Comparison of ENCODE assay signal across 23 cellular contexts in the genomic region with DNA sequence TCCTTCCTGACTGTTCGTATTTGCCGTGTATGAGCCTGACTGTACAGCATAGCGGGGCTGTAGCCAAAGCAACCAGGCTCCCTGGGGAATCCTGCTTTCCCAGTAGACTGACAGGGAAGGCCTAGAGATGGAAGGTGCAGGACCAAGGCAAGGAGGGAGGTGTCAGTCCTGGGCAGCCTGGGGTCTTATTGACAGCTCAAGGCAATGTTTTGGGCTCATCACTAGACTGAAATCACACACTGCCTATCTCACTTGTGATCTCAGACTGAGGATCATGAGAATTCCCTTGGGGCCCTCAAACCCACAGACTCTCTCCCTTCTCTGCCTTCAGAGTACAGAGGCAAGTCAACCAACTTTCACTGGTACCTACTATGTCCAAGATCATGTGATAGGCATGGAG.
A peak's percentile ranks its signal among the peaks of the same experiment; 100 is the strongest.
DNase-seq lines count a peak whose midpoint lies in the region; ATAC-seq and TF ChIP-seq lines count a peak whose summit lies in the region.
"Had no signal": no experiment of that assay in that cellular context is flagged by ENCODE, and none has a peak within 500 bp of the region (broad histone marks: within the 10 kb centered on the region; RNA-seq: fewer than 3 reads in every experiment).

No MANE protein-coding gene starts in this region.

- no peak for TF ChIP-seq CTCF in glutamatergic neuron (IDR thresholded peaks at IDR 0.05; ENCODE audit: partially characterized antibody, unreplicated experiment)
- TF ChIP-seq CTCF in GM10266 (IDR thresholded peaks at IDR 0.05; ENCODE audit: control insufficient read depth, insufficient read depth, low read depth, missing control alignments): no peak

- H3K27ac Mint-ChIP-seq in glutamatergic neuron (ENCODE audit: unreplicated experiment): peak overlapping the region; percentile 87
- no peak overlapping the region for H3K27ac Mint-ChIP-seq in activated CD4-positive, alpha-beta T cell treated with anti-CD3 and anti-CD28 coated beads, Interleukin-2, amount 10 ng/mL, durations not matched to agents 7 days and 5 days
- H3K27ac Mint-ChIP-seq: activated naive CD4-positive, alpha-beta T cell treated with anti-CD3 and anti-CD28 coated beads, Interleukin-2, amount 50 U/mL, for 72 hours; CD4-positive, alpha-beta memory T cell; immature natural killer cell; natural killer cell treated with Interleukin-12 subunit alpha and Interleukin-12 subunit beta and Interleukin-15 and Interleukin-18, amount 100 ng/mL, for 72 hours had no signal

- POLR2A ChIA-PET in activated CD4-positive, alpha-beta T cell treated with anti-CD3 and anti-CD28 coated beads, Interleukin-2, amount 10 ng/mL, durations not matched to agents 7 days and 5 days (lab: Charles Lee): no interaction called here

- DNase-seq in NCI-H82 (lab: John Stamatoyannopoulos, UW) (peak; percentile 18), NCI-H82 treated with DMSO at 0.1 percent for 48 hours (lab: John Stamatoyannopoulos, UW; ENCODE audit: unreplicated experiment) (no peak), NCI-H2171 (lab: John Stamatoyannopoulos, UW) (peak; percentile 78), glutamatergic neuron (peak; percentile 25), GM10266 (ENCODE audit: extremely low spot score) (no peak), COLO668 (lab: John Stamatoyannopoulos, UW; ENCODE audit: unreplicated experiment) (no peak)
- no peak for DNase-seq in activated CD4-positive, alpha-beta T cell treated with anti-CD3 and anti-CD28 coated beads, Interleukin-2, amount 10 ng/mL, durations not matched to agents 7 days and 5 days
- DNase-seq: activated CD4-positive, alpha-beta T cell treated with anti-CD3 and anti-CD28 coated beads for 4 hours; activated effector memory CD4-positive, alpha-beta T cell treated with Interleukin-2 at 50 U/mL for 16 hours; CD4-positive, alpha-beta memory T cell; EL; immature natural killer cell; Karpas-422; NCI-H226; NCI-H748 treated with DMSO at 0.1 percent for 48 hours; Peyer's patch; SHP77 treated with DMSO at 0.1 percent for 48 hours; stimulated activated naive CD4-positive, alpha-beta T cell; SW 1271; upper lobe of left lung had no signal

- CTCF ChIA-PET in activated CD4-positive, alpha-beta T cell treated with anti-CD3 and anti-CD28 coated beads, Interleukin-2, amount 10 ng/mL, durations not matched to agents 7 days and 5 days (lab: Charles Lee): no interaction called here

- no peaks in the 10 kb centered on the region for H3K36me3 Mint-ChIP-seq in glutamatergic neuron (ENCODE audit: unreplicated experiment)
- H3K36me3 Mint-ChIP-seq in activated CD4-positive, alpha-beta T cell treated with anti-CD3 and anti-CD28 coated beads, Interleukin-2, amount 10 ng/mL, durations not matched to agents 7 days and 5 days (ENCODE audit: low read depth): no peaks in the 10 kb centered on the region
- H3K36me3 Mint-ChIP-seq: activated naive CD4-positive, alpha-beta T cell treated with anti-CD3 and anti-CD28 coated beads, Interleukin-2, amount 50 U/mL, for 72 hours; CD4-positive, alpha-beta memory T cell; immature natural killer cell; natural killer cell treated with Interleukin-12 subunit alpha and Interleukin-12 subunit beta and Interleukin-15 and Interleukin-18, amount 100 ng/mL, for 72 hours had no signal

- no peak overlapping the region for H3K4me3 Mint-ChIP-seq in glutamatergic neuron (ENCODE audit: unreplicated experiment)
- H3K4me3 Mint-ChIP-seq in activated CD4-positive, alpha-beta T cell treated with anti-CD3 and anti-CD28 coated beads, Interleukin-2, amount 10 ng/mL, durations not matched to agents 7 days and 5 days: no peak overlapping the region
- H3K4me3 Mint-ChIP-seq: CD4-positive, alpha-beta memory T cell; immature natural killer cell; natural killer cell treated with Interleukin-12 subunit alpha and Interleukin-12 subunit beta and Interleukin-15 and Interleukin-18, amount 100 ng/mL, for 72 hours had no signal

- H3K9me3 Mint-ChIP-seq in glutamatergic neuron (ENCODE audit: unreplicated experiment): no peaks in the 10 kb centered on the region
- H3K9me3 Mint-ChIP-seq in activated CD4-positive, alpha-beta T cell treated with anti-CD3 and anti-CD28 coated beads, Interleukin-2, amount 10 ng/mL, durations not matched to agents 7 days and 5 days: no peaks in the 10 kb centered on the region
- H3K9me3 Mint-ChIP-seq: activated naive CD4-positive, alpha-beta T cell treated with anti-CD3 and anti-CD28 coated beads, Interleukin-2, amount 50 U/mL, for 72 hours; immature natural killer cell; natural killer cell treated with Interleukin-12 subunit alpha and Interleukin-12 subunit beta and Interleukin-15 and Interleukin-18, amount 100 ng/mL, for 72 hours had no signal

- no peak for ATAC-seq in HG03097 (IDR thresholded peaks at IDR 0.05; ENCODE audit: low FRiP score, unreplicated experiment)
- ATAC-seq: activated naive CD4-positive, alpha-beta T cell treated with anti-CD3 and anti-CD28 coated beads, Interleukin-2, amount 50 U/mL, for 72 hours had no signal

- peaks cover 3% of the 10 kb centered on the region for H3K27me3 Mint-ChIP-seq in glutamatergic neuron (ENCODE audit: unreplicated experiment)
- peaks cover 3% of the 10 kb centered on the region for H3K27me3 Mint-ChIP-seq in activated CD4-positive, alpha-beta T cell treated with anti-CD3 and anti-CD28 coated beads, Interleukin-2, amount 10 ng/mL, durations not matched to agents 7 days and 5 days

- peaks cover 21% of the 10 kb centered on the region for H3K4me1 Mint-ChIP-seq in glutamatergic neuron (ENCODE audit: low read depth, unreplicated experiment)
- no peaks in the 10 kb centered on the region for H3K4me1 Mint-ChIP-seq in activated CD4-positive, alpha-beta T cell treated with anti-CD3 and anti-CD28 coated beads, Interleukin-2, amount 10 ng/mL, durations not matched to agents 7 days and 5 days
- H3K4me1 Mint-ChIP-seq: CD4-positive, alpha-beta memory T cell; immature natural killer cell had no signal

Comparison
In these comparisons a context has a peak if more than half of its experiments do, and no peak if none do; other contexts are left out.
1. DNase-seq: peak in NCI-H82 (single experiment), NCI-H2171 (single experiment) and glutamatergic neuron (single experiment); none in NCI-H82 treated with DMSO at 0.1 percent for 48 hours (single experiment), activated CD4-positive, alpha-beta T cell treated with anti-CD3 and anti-CD28 coated beads, Interleukin-2, amount 10 ng/mL, durations not matched to agents 7 days and 5 days (single experiment), GM10266 (single experiment) and COLO668 (single experiment).